ENCODE assay signal across 9 cellular contexts in genomic region chr6:26232306-26232949, GRCh38.
DNase-seq lines count a peak whose midpoint lies in the region; ATAC-seq lines count a peak whose summit lies in the region.
"Had no signal": no experiment of that assay in that cellular context is flagged by ENCODE, and none has a peak within 500 bp of the region (broad histone marks: within the 10 kb centered on the region; RNA-seq: fewer than 3 reads in every experiment).

No MANE protein-coding gene starts in this region.

- CTCF ChIA-PET in activated CD8-positive, alpha-beta memory T cell treated with anti-CD3 and anti-CD28 coated beads, Interleukin-2, amount 10 ng/mL, durations not matched to agents 7 days and 5 days (lab: Charles Lee): interaction anchor here (2.4 to 6.7 kb wide), 4 partner anchors 9 to 44 kb away, joined by 6 to 30 read pairs (median 21); a partner anchor contains a TSS
- CTCF ChIA-PET in T-cell (lab: Charles Lee): interaction anchor here in 1 of 2 donors (0.6 to 3.5 kb wide), 2 partner anchors 15 to 18 kb away, joined by 4 to 32 read pairs; a partner anchor contains a TSS

- H3K9me3 Mint-ChIP-seq in activated CD8-positive, alpha-beta memory T cell treated with anti-CD3 and anti-CD28 coated beads, Interleukin-2, amount 10 ng/mL, durations not matched to agents 7 days and 5 days (ENCODE audit: low read depth): no peaks in the 10 kb centered on the region
- H3K9me3 Mint-ChIP-seq in T-cell: no peaks in the 10 kb centered on the region
- H3K9me3 Mint-ChIP-seq in stimulated activated memory B cell treated with anti-CD40 and anti-IgM and Interleukin-4, amounts not matched to agents 10 μg/mL and 1 μg/mL and 100 μg/mL, for 72 hours: no peaks in the 10 kb centered on the region

- ATAC-seq in activated CD8-positive, alpha-beta memory T cell treated with anti-CD3 and anti-CD28 coated beads, Interleukin-2, amount 10 ng/mL, durations not matched to agents 7 days and 5 days: no peak
- ATAC-seq in T-cell (replicated peaks in 1 of 4) (no peak), HG02678 (IDR thresholded peaks at IDR 0.05; ENCODE audit: unreplicated experiment) (no peak)
- no peak for ATAC-seq in stimulated activated memory B cell treated with anti-CD40 and anti-IgM and Interleukin-4, amounts not matched to agents 10 μg/mL and 1 μg/mL and 100 μg/mL, for 72 hours

- no peak for DNase-seq in activated CD8-positive, alpha-beta memory T cell treated with anti-CD3 and anti-CD28 coated beads, Interleukin-2, amount 10 ng/mL, durations not matched to agents 7 days and 5 days
- DNase-seq in activated CD8-positive, alpha-beta memory T cell treated with anti-CD3 and anti-CD28 coated beads, Interleukin-2, amount 50 U/mL, for 4 hours: no peak
- no peak for DNase-seq in T-cell
- DNase-seq in epithelial cell of prostate (ENCODE audit: low read depth, low spot score): no peak
- no peak for DNase-seq in DMS53 treated with DMSO at 0.1 percent for 48 hours (lab: John Stamatoyannopoulos, UW; ENCODE audit: unreplicated experiment)
- no peak for DNase-seq in effector CD4-positive, alpha-beta T cell
- DNase-seq: mesenchymal stem cell had no signal

- H3K27me3 Mint-ChIP-seq in activated CD8-positive, alpha-beta memory T cell treated with anti-CD3 and anti-CD28 coated beads, Interleukin-2, amount 10 ng/mL, durations not matched to agents 7 days and 5 days: peaks cover 2% of the 10 kb centered on the region
- H3K27me3 Mint-ChIP-seq in T-cell: no peaks in the 10 kb centered on the region
- no peaks in the 10 kb centered on the region for H3K27me3 Mint-ChIP-seq in stimulated activated memory B cell treated with anti-CD40 and anti-IgM and Interleukin-4, amounts not matched to agents 10 μg/mL and 1 μg/mL and 100 μg/mL, for 72 hours

- peak overlapping the region; percentile 82 for H3K4me3 Mint-ChIP-seq in activated CD8-positive, alpha-beta memory T cell treated with anti-CD3 and anti-CD28 coated beads, Interleukin-2, amount 10 ng/mL, durations not matched to agents 7 days and 5 days
- H3K4me3 Mint-ChIP-seq in T-cell: peak overlapping the region; percentile 87 to 96 (median 88)
- H3K4me3 Mint-ChIP-seq in stimulated activated memory B cell treated with anti-CD40 and anti-IgM and Interleukin-4, amounts not matched to agents 10 μg/mL and 1 μg/mL and 100 μg/mL, for 72 hours: peak overlapping the region; percentile 95

- POLR2A ChIA-PET in T-cell (lab: Charles Lee): interaction anchor here (0.7 to 6.9 kb wide), 9 partner anchors 16 to 74 kb away, joined by 3 to 199 read pairs (median 25); a partner anchor contains a TSS

- H3K27ac Mint-ChIP-seq in activated CD8-positive, alpha-beta memory T cell treated with anti-CD3 and anti-CD28 coated beads, Interleukin-2, amount 10 ng/mL, durations not matched to agents 7 days and 5 days: peak overlapping the region; percentile 98
- peak overlapping the region; percentile 96 to 100 for H3K27ac Mint-ChIP-seq in T-cell
- H3K27ac Mint-ChIP-seq in stimulated activated memory B cell treated with anti-CD40 and anti-IgM and Interleukin-4, amounts not matched to agents 10 μg/mL and 1 μg/mL and 100 μg/mL, for 72 hours: peak overlapping the region; percentile 100

- H3K27ac ChIP-seq in epithelial cell of prostate: peak overlapping the region; percentile 70

- H3K4me1 Mint-ChIP-seq in activated CD8-positive, alpha-beta memory T cell treated with anti-CD3 and anti-CD28 coated beads, Interleukin-2, amount 10 ng/mL, durations not matched to agents 7 days and 5 days: peaks cover 38% of the 10 kb centered on the region
- peaks cover 35 to 39% (median 39%) of the 10 kb centered on the region in 3 donors for H3K4me1 Mint-ChIP-seq in T-cell
- H3K4me1 Mint-ChIP-seq in stimulated activated memory B cell treated with anti-CD40 and anti-IgM and Interleukin-4, amounts not matched to agents 10 μg/mL and 1 μg/mL and 100 μg/mL, for 72 hours: peaks cover 25% of the 10 kb centered on the region

- peaks cover 2% of the 10 kb centered on the region for H3K36me3 Mint-ChIP-seq in activated CD8-positive, alpha-beta memory T cell treated with anti-CD3 and anti-CD28 coated beads, Interleukin-2, amount 10 ng/mL, durations not matched to agents 7 days and 5 days
- no peaks in the 10 kb centered on the region for H3K36me3 Mint-ChIP-seq in T-cell
- H3K36me3 Mint-ChIP-seq in stimulated activated memory B cell treated with anti-CD40 and anti-IgM and Interleukin-4, amounts not matched to agents 10 μg/mL and 1 μg/mL and 100 μg/mL, for 72 hours: no peaks in the 10 kb centered on the region
